In genomic region chr10:125006188-125006680, GRCh38 we compare ENCODE assay signal across 3 cellular contexts.
TF ChIP-seq lines count a peak whose summit lies in the region.

No MANE protein-coding gene starts in this region.

TF ChIP-seq in SK-N-SH, 30 proteins besides CTCF, POLR2A, EP300 and RAD21 (continues in another document):
- TF ChIP-seq ZBTB33 (IDR thresholded peaks at IDR 0.05; ENCODE audit: borderline replicate concordance, low read depth) (no peak), ELF1 (IDR thresholded peaks at IDR 0.05) (no peak), NRF1 (IDR thresholded peaks at IDR 0.05; ENCODE audit: low read depth, low read length) (no peak), POLR2AphosphoS5 (IDR thresholded peaks at IDR 0.05; ENCODE audit: low read depth, low read length) (no peak), GABPA (IDR thresholded peaks at IDR 0.05; ENCODE audit: low read depth) (no peak), USF2 (IDR thresholded peaks at IDR 0.05; ENCODE audit: borderline replicate concordance, low read depth, low read length) (no peak), EZH2phosphoT487 (IDR thresholded peaks at IDR 0.05; ENCODE audit: borderline replicate concordance, low read depth) (no peak), PBX3 (IDR thresholded peaks at IDR 0.05) (no peak), TEAD4 (IDR thresholded peaks at IDR 0.05; ENCODE audit: borderline replicate concordance, insufficient read depth) (no peak), RXRA (IDR thresholded peaks at IDR 0.05; ENCODE audit: borderline replicate concordance, low read depth) (no peak), FOXM1 (IDR thresholded peaks at IDR 0.05; ENCODE audit: low read depth) (no peak), FOXJ3 (CRISPR knock-in tag; IDR thresholded peaks at IDR 0.05) (no peak)

TF ChIP-seq in SK-N-SH treated with all-trans-retinoic acid at 6 μM for 48 hours, 23 proteins besides CTCF, POLR2A, EP300 and RAD21:
- TF ChIP-seq PATZ1 (CRISPR knock-in tag; IDR thresholded peaks at IDR 0.05; ENCODE audit: borderline replicate concordance), result no peak
- TF ChIP-seq SNAI2 (CRISPR knock-in tag; IDR thresholded peaks at IDR 0.05), result no peak
- TF ChIP-seq CSDC2 (CRISPR knock-in tag; IDR thresholded peaks at IDR 0.05), result no peak
- TF ChIP-seq POU6F1 (CRISPR knock-in tag; IDR thresholded peaks at IDR 0.05; ENCODE audit: borderline replicate concordance, low read depth), result no peak
- TF ChIP-seq GLIS3 (CRISPR knock-in tag; IDR thresholded peaks at IDR 0.05), result no peak
- TF ChIP-seq ZNF70 (CRISPR knock-in tag; IDR thresholded peaks at IDR 0.05), result no peak
- no peak for TF ChIP-seq ZFP3 (CRISPR knock-in tag; IDR thresholded peaks at IDR 0.05)
- TF ChIP-seq ARNTL (CRISPR knock-in tag; IDR thresholded peaks at IDR 0.05; ENCODE audit: borderline replicate concordance, low read depth), result no peak
- no peak for TF ChIP-seq ZC3H10 (CRISPR knock-in tag; IDR thresholded peaks at IDR 0.05)
- no peak for TF ChIP-seq ESRRG (CRISPR knock-in tag; IDR thresholded peaks at IDR 0.05)
- no peak for TF ChIP-seq BACH2 (CRISPR knock-in tag; IDR thresholded peaks at IDR 0.05; ENCODE audit: borderline replicate concordance)
- no peak for TF ChIP-seq ZNF8 (CRISPR knock-in tag; IDR thresholded peaks at IDR 0.05)
- TF ChIP-seq CREB5 (CRISPR knock-in tag; IDR thresholded peaks at IDR 0.05; ENCODE audit: low read depth), result no peak
- TF ChIP-seq TSHZ2 (CRISPR knock-in tag; IDR thresholded peaks at IDR 0.05), result no peak
- TF ChIP-seq ZNF565 (CRISPR knock-in tag; conservative IDR thresholded peaks at IDR 0.05; ENCODE audit: low read depth), result no peak
- TF ChIP-seq TOX (CRISPR knock-in tag; IDR thresholded peaks at IDR 0.05; ENCODE audit: borderline replicate concordance), result no peak
- TF ChIP-seq ZFP30 (CRISPR knock-in tag; IDR thresholded peaks at IDR 0.05), result no peak
- TF ChIP-seq RARB (CRISPR knock-in tag; IDR thresholded peaks at IDR 0.05), result no peak
- TF ChIP-seq ISL1 (CRISPR knock-in tag; IDR thresholded peaks at IDR 0.05), result no peak
- TF ChIP-seq PPARA (CRISPR knock-in tag; IDR thresholded peaks at IDR 0.05; ENCODE audit: borderline replicate concordance), result no peak

TF ChIP-seq in neural cell, 6 proteins besides CTCF, POLR2A, EP300 and RAD21 (continued from another document):
- TF ChIP-seq POLR2AphosphoS5 (IDR thresholded peaks at IDR 0.05), result no peak
